1 cellular context compared by ENCODE assay signal in genomic region chr19:17489392-17490030, GRCh38.
TF ChIP-seq lines count a peak whose summit lies in the region.

No MANE protein-coding gene starts in this region.

TF ChIP-seq in H1, 55 proteins besides CTCF, POLR2A, EP300 and RAD21:
- TF ChIP-seq FOSL1 (IDR thresholded peaks at IDR 0.05; ENCODE audit: insufficient read depth, low read depth, low read length) (no peak), TAF1 (IDR thresholded peaks at IDR 0.05; ENCODE audit: low read depth, low read length) (0 out of 2 replicates have a peak, but pooled peaks have one; percentile 25), CBX5 (IDR thresholded peaks at IDR 0.05; ENCODE audit: low read depth, low read length) (no peak), RNF2 (IDR thresholded peaks at IDR 0.05; ENCODE audit: borderline replicate concordance, low read depth, low read length, missing control alignments, poor library complexity, severe bottlenecking) (no peak), CBX8 (IDR thresholded peaks at IDR 0.05; ENCODE audit: borderline replicate concordance, low read depth, low read length) (no peak), KDM4A (IDR thresholded peaks at IDR 0.05; ENCODE audit: low read depth, low read length, severe bottlenecking) (peak; percentile 4), EZH2 (IDR thresholded peaks at IDR 0.05; ENCODE audit: low read depth, low read length, severe bottlenecking) (no peak), HDAC2 (IDR thresholded peaks at IDR 0.05; ENCODE audit: borderline replicate concordance in 1 of 2, low read depth in 2 of 2, low read length in 2 of 2) (no peak; a peak in 1 of 4 replicates), SP1 (IDR thresholded peaks at IDR 0.05; ENCODE audit: low read depth, low read length) (no peak), JUND (IDR thresholded peaks at IDR 0.05; ENCODE audit: low read length) (no peak), SRF (IDR thresholded peaks at IDR 0.05; ENCODE audit: low read depth, low read length) (no peak), PHF8 (conservative IDR thresholded peaks at IDR 0.05; ENCODE audit: low read depth, low read length) (no peak), ZNF274 (IDR thresholded peaks at IDR 0.05; ENCODE audit: borderline replicate concordance, extremely low read depth, low read length) (no peak), KDM1A (IDR thresholded peaks at IDR 0.05; ENCODE audit: borderline replicate concordance, low read length) (peak; percentile 80; the same call in 1 of the 2 replicates), TEAD4 (IDR thresholded peaks at IDR 0.05; ENCODE audit: low read depth, low read length) (no peak)
